23 cellular contexts compared by ENCODE assay signal in the genomic region with DNA sequence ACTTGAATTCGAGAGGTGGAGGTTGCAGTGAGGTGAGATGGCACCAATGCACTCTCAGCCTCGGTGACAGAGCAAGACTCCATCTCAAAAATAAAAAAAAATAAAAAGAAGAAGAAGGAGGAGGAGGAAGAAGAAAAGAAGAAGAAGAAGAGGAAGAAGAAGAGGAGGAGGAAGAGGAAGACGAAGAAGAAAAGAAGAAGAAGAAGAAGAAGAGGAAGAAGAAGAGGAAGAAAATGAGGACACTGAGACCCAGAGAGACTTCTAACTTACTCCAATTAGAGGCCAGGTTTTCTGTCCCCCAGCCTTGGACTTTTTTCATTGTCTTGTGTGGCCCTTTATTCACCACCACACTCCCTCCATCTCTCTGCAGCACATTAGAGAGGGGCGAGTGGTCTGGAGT.
"Had no signal": no experiment of that assay in that cellular context is flagged by ENCODE, and none has a peak within 500 bp of the region (broad histone marks: within the 10 kb centered on the region; RNA-seq: fewer than 3 reads in every experiment).

No MANE protein-coding gene starts in this region.

- H3K27ac ChIP-seq: colonic mucosa, coronary artery, dorsolateral prefrontal cortex, epithelial cell of prostate, esophagus muscularis mucosa, esophagus squamous epithelium, foreskin keratinocyte, gastrocnemius medialis, gastroesophageal sphincter, heart left ventricle, heart right ventricle had no signal

- DNase-seq: colonic mucosa; cortex of kidney; dermis blood vessel endothelial cell; dorsolateral prefrontal cortex; effector CD4-positive, alpha-beta T cell; effector CD8-positive, alpha-beta T cell; effector memory CD4-positive, alpha-beta T cell; effector memory CD8-positive, alpha-beta T cell; endodermal cell; erythroblast; esophagus squamous epithelium; foreskin fibroblast; foreskin keratinocyte; foreskin melanocyte; gastrocnemius medialis; glutamatergic neuron; head of caudate nucleus; heart left ventricle; heart right ventricle had no signal

- H3K4me3 ChIP-seq: colonic mucosa, coronary artery, dorsolateral prefrontal cortex, esophagus muscularis mucosa, esophagus squamous epithelium, gastrocnemius medialis, gastroesophageal sphincter, heart left ventricle, heart right ventricle had no signal

- H3K4me1 ChIP-seq: colonic mucosa, esophagus muscularis mucosa, esophagus squamous epithelium, foreskin keratinocyte, gastrocnemius medialis, heart left ventricle, heart right ventricle had no signal

- H3K36me3 ChIP-seq: colonic mucosa, esophagus squamous epithelium, gastrocnemius medialis, heart left ventricle, heart right ventricle had no signal

- H3K9me3 ChIP-seq: colonic mucosa, esophagus muscularis mucosa, esophagus squamous epithelium, gastrocnemius medialis, gastroesophageal sphincter, heart left ventricle, heart right ventricle had no signal
